1 cellular context compared by ENCODE assay signal in genomic region chr1:153728305-153729066, GRCh38.
TF ChIP-seq lines count a peak whose summit lies in the region.

No MANE protein-coding gene starts in this region.

TF ChIP-seq in GM12878, 131 proteins besides CTCF, POLR2A, EP300 and RAD21 (continues in another document):
- TF ChIP-seq E2F8 (IDR thresholded peaks at IDR 0.05; ENCODE audit: low read depth, partially characterized antibody) (no peak), RELA (IDR thresholded peaks at IDR 0.05; ENCODE audit: borderline replicate concordance, partially characterized antibody) (no peak), BCL3 (IDR thresholded peaks at IDR 0.05; ENCODE audit: borderline replicate concordance, insufficient read depth, low read depth, low read length, poor library complexity, severe bottlenecking) (no peak), IRF3 (IDR thresholded peaks at IDR 0.05) (no peak), DPF2 (IDR thresholded peaks at IDR 0.05) (no peak), HDGF (IDR thresholded peaks at IDR 0.05) (peak; percentile 41; the same call in 1 of the 2 replicates), POLR2AphosphoS2 (IDR thresholded peaks at IDR 0.05; ENCODE audit: low read depth, low read length) (peak; percentile 12; the same call in 1 of the 2 replicates), LARP7 (IDR thresholded peaks at IDR 0.05) (peak; percentile 81), GATAD2B (conservative IDR thresholded peaks at IDR 0.05; ENCODE audit: low read depth) (peak; percentile 41; the same call in 1 of the 2 replicates), CHD2 (IDR thresholded peaks at IDR 0.05; ENCODE audit: borderline replicate concordance, low read depth, low read length) (0 out of 2 replicates have a peak, but pooled peaks have one; percentile 13), ZNF622 (IDR thresholded peaks at IDR 0.05) (no peak), RFX5 (IDR thresholded peaks at IDR 0.05; ENCODE audit: low read depth, low read length) (no peak), HDAC2 (IDR thresholded peaks at IDR 0.05) (no peak), ATF7 (IDR thresholded peaks at IDR 0.05; ENCODE audit: low read depth) (no peak), CEBPB (IDR thresholded peaks at IDR 0.05; ENCODE audit: borderline replicate concordance in 1 of 2, low read depth in 2 of 2, low read length in 2 of 2) (no peak), IKZF2 (IDR thresholded peaks at IDR 0.05) (0 out of 4 replicates have a peak, but pooled peaks of 1 of the 2 experiments have one; percentile 42), IRF5 (IDR thresholded peaks at IDR 0.05; ENCODE audit: borderline replicate concordance) (no peak), NKRF (conservative IDR thresholded peaks at IDR 0.05) (no peak), RAD51 (IDR thresholded peaks at IDR 0.05) (no peak), ZSCAN29 (IDR thresholded peaks at IDR 0.05) (no peak), MTA3 (IDR thresholded peaks at IDR 0.05; ENCODE audit: borderline replicate concordance, low read length) (no peak), ATF2 (IDR thresholded peaks at IDR 0.05; ENCODE audit: low read length) (no peak), ZNF384 (IDR thresholded peaks at IDR 0.05; ENCODE audit: borderline replicate concordance, low read depth, low read length) (no peak), HDAC6 (IDR thresholded peaks at IDR 0.05; ENCODE audit: unreplicated experiment) (no peak), ESRRA (IDR thresholded peaks at IDR 0.05; ENCODE audit: low read length) (no peak), BMI1 (IDR thresholded peaks at IDR 0.05; ENCODE audit: borderline replicate concordance) (peak; percentile 88), TBL1XR1 (IDR thresholded peaks at IDR 0.05; ENCODE audit: low read depth, low read length) (no peak), SIN3A (IDR thresholded peaks at IDR 0.05; ENCODE audit: low read depth, low read length) (no peak; the same call in 1 of the 2 replicates), CBX5 (IDR thresholded peaks at IDR 0.05; ENCODE audit: low read depth) (no peak), RELB (IDR thresholded peaks at IDR 0.05; ENCODE audit: low read depth) (no peak), BACH1 (IDR thresholded peaks at IDR 0.05; ENCODE audit: borderline replicate concordance) (no peak)
- TF ChIP-seq, protein P1, sequence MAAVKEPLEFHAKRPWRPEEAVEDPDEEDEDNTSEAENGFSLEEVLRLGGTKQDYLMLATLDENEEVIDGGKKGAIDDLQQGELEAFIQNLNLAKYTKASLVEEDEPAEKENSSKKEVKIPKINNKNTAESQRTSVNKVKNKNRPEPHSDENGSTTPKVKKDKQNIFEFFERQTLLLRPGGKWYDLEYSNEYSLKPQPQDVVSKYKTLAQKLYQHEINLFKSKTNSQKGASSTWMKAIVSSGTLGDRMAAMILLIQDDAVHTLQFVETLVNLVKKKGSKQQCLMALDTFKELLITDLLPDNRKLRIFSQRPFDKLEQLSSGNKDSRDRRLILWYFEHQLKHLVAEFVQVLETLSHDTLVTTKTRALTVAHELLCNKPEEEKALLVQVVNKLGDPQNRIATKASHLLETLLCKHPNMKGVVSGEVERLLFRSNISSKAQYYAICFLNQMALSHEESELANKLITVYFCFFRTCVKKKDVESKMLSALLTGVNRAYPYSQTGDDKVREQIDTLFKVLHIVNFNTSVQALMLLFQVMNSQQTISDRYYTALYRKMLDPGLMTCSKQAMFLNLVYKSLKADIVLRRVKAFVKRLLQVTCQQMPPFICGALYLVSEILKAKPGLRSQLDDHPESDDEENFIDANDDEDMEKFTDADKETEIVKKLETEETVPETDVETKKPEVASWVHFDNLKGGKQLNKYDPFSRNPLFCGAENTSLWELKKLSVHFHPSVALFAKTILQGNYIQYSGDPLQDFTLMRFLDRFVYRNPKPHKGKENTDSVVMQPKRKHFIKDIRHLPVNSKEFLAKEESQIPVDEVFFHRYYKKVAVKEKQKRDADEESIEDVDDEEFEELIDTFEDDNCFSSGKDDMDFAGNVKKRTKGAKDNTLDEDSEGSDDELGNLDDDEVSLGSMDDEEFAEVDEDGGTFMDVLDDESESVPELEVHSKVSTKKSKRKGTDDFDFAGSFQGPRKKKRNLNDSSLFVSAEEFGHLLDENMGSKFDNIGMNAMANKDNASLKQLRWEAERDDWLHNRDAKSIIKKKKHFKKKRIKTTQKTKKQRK (IDR thresholded peaks at IDR 0.05; ENCODE audit: low read depth, low read length): no peak
- TF ChIP-seq, protein P2, sequence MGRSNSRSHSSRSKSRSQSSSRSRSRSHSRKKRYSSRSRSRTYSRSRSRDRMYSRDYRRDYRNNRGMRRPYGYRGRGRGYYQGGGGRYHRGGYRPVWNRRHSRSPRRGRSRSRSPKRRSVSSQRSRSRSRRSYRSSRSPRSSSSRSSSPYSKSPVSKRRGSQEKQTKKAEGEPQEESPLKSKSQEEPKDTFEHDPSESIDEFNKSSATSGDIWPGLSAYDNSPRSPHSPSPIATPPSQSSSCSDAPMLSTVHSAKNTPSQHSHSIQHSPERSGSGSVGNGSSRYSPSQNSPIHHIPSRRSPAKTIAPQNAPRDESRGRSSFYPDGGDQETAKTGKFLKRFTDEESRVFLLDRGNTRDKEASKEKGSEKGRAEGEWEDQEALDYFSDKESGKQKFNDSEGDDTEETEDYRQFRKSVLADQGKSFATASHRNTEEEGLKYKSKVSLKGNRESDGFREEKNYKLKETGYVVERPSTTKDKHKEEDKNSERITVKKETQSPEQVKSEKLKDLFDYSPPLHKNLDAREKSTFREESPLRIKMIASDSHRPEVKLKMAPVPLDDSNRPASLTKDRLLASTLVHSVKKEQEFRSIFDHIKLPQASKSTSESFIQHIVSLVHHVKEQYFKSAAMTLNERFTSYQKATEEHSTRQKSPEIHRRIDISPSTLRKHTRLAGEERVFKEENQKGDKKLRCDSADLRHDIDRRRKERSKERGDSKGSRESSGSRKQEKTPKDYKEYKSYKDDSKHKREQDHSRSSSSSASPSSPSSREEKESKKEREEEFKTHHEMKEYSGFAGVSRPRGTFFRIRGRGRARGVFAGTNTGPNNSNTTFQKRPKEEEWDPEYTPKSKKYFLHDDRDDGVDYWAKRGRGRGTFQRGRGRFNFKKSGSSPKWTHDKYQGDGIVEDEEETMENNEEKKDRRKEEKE (IDR thresholded peaks at IDR 0.05): no peak
- TF ChIP-seq, protein P3, sequence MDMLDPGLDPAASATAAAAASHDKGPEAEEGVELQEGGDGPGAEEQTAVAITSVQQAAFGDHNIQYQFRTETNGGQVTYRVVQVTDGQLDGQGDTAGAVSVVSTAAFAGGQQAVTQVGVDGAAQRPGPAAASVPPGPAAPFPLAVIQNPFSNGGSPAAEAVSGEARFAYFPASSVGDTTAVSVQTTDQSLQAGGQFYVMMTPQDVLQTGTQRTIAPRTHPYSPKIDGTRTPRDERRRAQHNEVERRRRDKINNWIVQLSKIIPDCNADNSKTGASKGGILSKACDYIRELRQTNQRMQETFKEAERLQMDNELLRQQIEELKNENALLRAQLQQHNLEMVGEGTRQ (IDR thresholded peaks at IDR 0.05; ENCODE audit: borderline replicate concordance, low read depth, low read length): no peak
- TF ChIP-seq, protein P4, sequence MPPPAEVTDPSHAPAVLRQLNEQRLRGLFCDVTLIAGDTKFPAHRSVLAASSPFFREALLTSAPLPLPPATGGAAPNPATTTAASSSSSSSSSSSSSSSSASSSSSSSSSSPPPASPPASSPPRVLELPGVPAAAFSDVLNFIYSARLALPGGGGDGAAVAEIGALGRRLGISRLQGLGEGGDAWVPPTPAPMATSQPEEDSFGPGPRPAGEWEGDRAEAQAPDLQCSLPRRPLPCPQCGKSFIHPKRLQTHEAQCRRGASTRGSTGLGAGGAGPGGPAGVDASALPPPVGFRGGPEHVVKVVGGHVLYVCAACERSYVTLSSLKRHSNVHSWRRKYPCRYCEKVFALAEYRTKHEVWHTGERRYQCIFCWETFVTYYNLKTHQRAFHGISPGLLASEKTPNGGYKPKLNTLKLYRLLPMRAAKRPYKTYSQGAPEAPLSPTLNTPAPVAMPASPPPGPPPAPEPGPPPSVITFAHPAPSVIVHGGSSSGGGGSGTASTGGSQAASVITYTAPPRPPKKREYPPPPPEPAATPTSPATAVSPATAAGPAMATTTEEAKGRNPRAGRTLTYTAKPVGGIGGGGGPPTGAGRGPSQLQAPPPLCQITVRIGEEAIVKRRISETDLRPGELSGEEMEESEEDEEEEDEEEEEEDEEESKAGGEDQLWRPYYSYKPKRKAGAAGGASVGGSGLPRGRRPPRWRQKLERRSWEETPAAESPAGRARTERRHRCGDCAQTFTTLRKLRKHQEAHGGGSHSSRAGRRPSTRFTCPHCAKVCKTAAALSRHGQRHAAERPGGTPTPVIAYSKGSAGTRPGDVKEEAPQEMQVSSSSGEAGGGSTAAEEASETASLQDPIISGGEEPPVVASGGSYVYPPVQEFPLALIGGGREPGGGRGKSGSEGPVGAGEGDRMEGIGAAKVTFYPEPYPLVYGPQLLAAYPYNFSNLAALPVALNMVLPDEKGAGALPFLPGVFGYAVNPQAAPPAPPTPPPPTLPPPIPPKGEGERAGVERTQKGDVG (CRISPR knock-in tag; IDR thresholded peaks at IDR 0.05): no peak
